In the genomic region with DNA sequence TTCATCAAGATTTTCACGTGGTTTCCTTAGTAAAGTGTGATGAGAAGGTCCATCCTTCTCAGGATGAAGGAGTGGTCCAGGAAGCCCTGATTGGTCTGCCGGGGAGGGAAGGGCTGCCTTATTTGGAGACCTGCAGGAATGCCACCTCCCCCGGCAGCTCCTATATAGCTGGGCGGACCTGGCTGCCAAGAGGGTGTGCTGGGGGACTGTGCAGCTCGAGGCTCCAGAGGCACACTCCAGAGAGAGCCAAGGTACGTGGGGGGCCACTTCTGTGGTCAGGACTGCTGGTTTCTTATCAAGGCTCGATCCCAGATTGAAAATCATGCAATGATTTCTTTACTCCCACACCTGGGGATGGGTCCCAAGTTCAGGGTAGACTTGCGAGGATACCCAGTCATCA, we compare ENCODE assay signal across 14 cellular contexts. TPM values are rescaled to one million over a fixed set of nuclear protein-coding genes. Genes with fewer than 3 reads are reported as not detected.
A peak's percentile ranks its signal among the peaks of the same experiment; 100 is the strongest.
DNase-seq lines count a peak whose midpoint lies in the region; TF ChIP-seq lines count a peak whose summit lies in the region.
"Had no signal": no experiment of that assay in that cellular context is flagged by ENCODE, and none has a peak within 500 bp of the region (broad histone marks: within the 10 kb centered on the region; RNA-seq: fewer than 3 reads in every experiment).

A gene with protein sequence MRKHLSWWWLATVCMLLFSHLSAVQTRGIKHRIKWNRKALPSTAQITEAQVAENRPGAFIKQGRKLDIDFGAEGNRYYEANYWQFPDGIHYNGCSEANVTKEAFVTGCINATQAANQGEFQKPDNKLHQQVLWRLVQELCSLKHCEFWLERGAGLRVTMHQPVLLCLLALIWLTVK (plus strand): TSS at position 191 of the 400 bp plus-strand sequence. CDS start 2,643 bp downstream, outside the sequence.

- CTCF ChIA-PET in activated CD4-positive, alpha-beta memory T cell treated with anti-CD3 and anti-CD28 coated beads, Interleukin-2, amount 10 ng/mL, durations not matched to agents 7 days and 5 days (lab: Charles Lee): interaction anchor here (0.6 to 5.1 kb wide), 3 partner anchors 108 to 117 kb away, joined by 3 to 50 read pairs (median 21); no protein-coding TSS in a partner anchor

- POLR2A ChIA-PET in activated CD4-positive, alpha-beta memory T cell treated with anti-CD3 and anti-CD28 coated beads, Interleukin-2, amount 10 ng/mL, durations not matched to agents 7 days and 5 days (lab: Charles Lee): no interaction called here

- H3K79me2 ChIP-seq in Karpas-422 (ENCODE audit: low read length) (no peaks in the 10 kb centered on the region), osteoblast (ENCODE audit: insufficient read depth, low read length) (no peaks in the 10 kb centered on the region)

- H3K27me3 Mint-ChIP-seq in CD14-positive monocyte (ENCODE audit: low read depth in 3 of 3) (peaks cover 0 to 5% (median 2%) of the 10 kb centered on the region in 3 donors), endodermal cell (ENCODE audit: insufficient read depth) (no peaks in the 10 kb centered on the region)
- H3K27me3 Mint-ChIP-seq in activated CD4-positive, alpha-beta memory T cell treated with anti-CD3 and anti-CD28 coated beads, Interleukin-2, amount 10 ng/mL, durations not matched to agents 7 days and 5 days: no peaks in the 10 kb centered on the region

- H2AFZ ChIP-seq in Karpas-422 (ENCODE audit: low read length) (peak within 1 kb of the TSS; percentile 92), osteoblast (ENCODE audit: low read length) (peak within 1 kb of the TSS; percentile 25)

- H3K9ac ChIP-seq in Karpas-422 (ENCODE audit: low read length): peak within 1 kb of the TSS; percentile 50
- H3K9ac ChIP-seq in endodermal cell (ENCODE audit: extremely low read depth, low read length, poor library complexity, severe bottlenecking): peak within 1 kb of the TSS; percentile 70

- no peaks in the 10 kb centered on the region for H3K27me3 ChIP-seq in Karpas-422 (ENCODE audit: low read length)
- H3K27me3 ChIP-seq in endodermal cell (ENCODE audit: control insufficient read depth, insufficient read depth, low read length, poor library complexity, severe bottlenecking): no peaks in the 10 kb centered on the region
- H3K27me3 ChIP-seq in osteoblast (ENCODE audit: insufficient read depth, low read length): peaks cover 15% of the 10 kb centered on the region

- H3K36me3 ChIP-seq in Karpas-422 (ENCODE audit: insufficient read depth, low read length) (no peaks in the 10 kb centered on the region), endodermal cell (ENCODE audit: control insufficient read depth, insufficient read depth, low read length) (no peaks in the 10 kb centered on the region), osteoblast (ENCODE audit: insufficient read depth, low read length) (no peaks in the 10 kb centered on the region)
- H3K36me3 ChIP-seq: SJCRH30 had no signal

- H3K4me2 ChIP-seq in Karpas-422 (ENCODE audit: low read depth, low read length, poor library complexity, severe bottlenecking) (peak within 1 kb of the TSS; percentile 80), osteoblast (ENCODE audit: insufficient read depth, low read length) (peak within 1 kb of the TSS; percentile 56)

- H3K4me3 ChIP-seq in Karpas-422 (ENCODE audit: low read length) (peak within 1 kb of the TSS; percentile 53), endodermal cell (ENCODE audit: low read length) (peak within 1 kb of the TSS; percentile 61), osteoblast (ENCODE audit: insufficient read depth, low read length) (no peak within 1 kb of the TSS)
- H3K4me3 ChIP-seq: SJCRH30 had no signal

- no peaks in the 10 kb centered on the region for H3K36me3 Mint-ChIP-seq in CD14-positive monocyte
- no peaks in the 10 kb centered on the region for H3K36me3 Mint-ChIP-seq in endodermal cell (ENCODE audit: low read depth)
- no peaks in the 10 kb centered on the region for H3K36me3 Mint-ChIP-seq in activated CD4-positive, alpha-beta memory T cell treated with anti-CD3 and anti-CD28 coated beads, Interleukin-2, amount 10 ng/mL, durations not matched to agents 7 days and 5 days (ENCODE audit: low read depth)

- H3K27ac ChIP-seq in Karpas-422 (ENCODE audit: low read length): no peak within 1 kb of the TSS
- H3K27ac ChIP-seq in endodermal cell (ENCODE audit: low read depth, low read length): no peak within 1 kb of the TSS
- H3K27ac ChIP-seq in osteoblast (ENCODE audit: low read depth, low read length): no peak within 1 kb of the TSS
- H3K27ac ChIP-seq: SJCRH30, VCaP had no signal

- H3K9me3 Mint-ChIP-seq in CD14-positive monocyte (peaks cover 0 to 4% (median 0%) of the 10 kb centered on the region in 7 donors), endodermal cell (peaks cover 1% of the 10 kb centered on the region)
- no peaks in the 10 kb centered on the region for H3K9me3 Mint-ChIP-seq in activated CD4-positive, alpha-beta memory T cell treated with anti-CD3 and anti-CD28 coated beads, Interleukin-2, amount 10 ng/mL, durations not matched to agents 7 days and 5 days
- H3K9me3 Mint-ChIP-seq: nephron had no signal

- intact Hi-C loops in CD14-positive monocyte (cut with micrococcal nuclease): loop anchor here (2.0 to 5.0 kb wide), 4 partner anchors 33 to 115 kb away; no protein-coding TSS in a partner anchor

- no peak for TF ChIP-seq CTCF in CD14-positive monocyte (IDR thresholded peaks at IDR 0.05)
- TF ChIP-seq CTCF in endodermal cell (conservative IDR thresholded peaks at IDR 0.05): no peak
- no peak for TF ChIP-seq CTCF in osteoblast (IDR thresholded peaks at IDR 0.05; ENCODE audit: extremely low read depth, low read depth, low read length)
- TF ChIP-seq CTCF in GM20000 (IDR thresholded peaks at IDR 0.05; ENCODE audit: extremely low read depth, missing control alignments): no peak

- peaks cover 25% of the 10 kb centered on the region for H3K4me1 ChIP-seq in Karpas-422 (ENCODE audit: low read length)
- peaks cover 11% of the 10 kb centered on the region for H3K4me1 ChIP-seq in endodermal cell (ENCODE audit: control insufficient read depth, insufficient read depth, low read length)
- no peaks in the 10 kb centered on the region for H3K4me1 ChIP-seq in osteoblast (ENCODE audit: insufficient read depth, low read length)

- H4K20me1 ChIP-seq in Karpas-422 (ENCODE audit: insufficient read depth, low read depth, low read length) (no peaks in the 10 kb centered on the region), osteoblast (ENCODE audit: insufficient read depth, low read length) (no peaks in the 10 kb centered on the region)

- H3K4me3 Mint-ChIP-seq in CD14-positive monocyte (peak within 1 kb of the TSS; percentile 49 to 61), endodermal cell (no peak within 1 kb of the TSS)
- no peak within 1 kb of the TSS for H3K4me3 Mint-ChIP-seq in activated CD4-positive, alpha-beta memory T cell treated with anti-CD3 and anti-CD28 coated beads, Interleukin-2, amount 10 ng/mL, durations not matched to agents 7 days and 5 days

- H3K27ac Mint-ChIP-seq in CD14-positive monocyte (peak within 1 kb of the TSS in 5 of 7 donors; percentile 76 to 97 (median 83)), endodermal cell (peak within 1 kb of the TSS; percentile 91)
- H3K27ac Mint-ChIP-seq in activated CD4-positive, alpha-beta memory T cell treated with anti-CD3 and anti-CD28 coated beads, Interleukin-2, amount 10 ng/mL, durations not matched to agents 7 days and 5 days: no peak within 1 kb of the TSS

- H3K9me3 ChIP-seq in Karpas-422 (ENCODE audit: low read length) (no peaks in the 10 kb centered on the region), endodermal cell (ENCODE audit: control insufficient read depth, low read length) (no peaks in the 10 kb centered on the region), osteoblast (ENCODE audit: low read depth, low read length) (peaks cover 3% of the 10 kb centered on the region)
- H3K9me3 ChIP-seq: SJCRH30 had no signal

- DNase-seq in CD14-positive monocyte (ENCODE audit: low spot score): no peak
- no peak for DNase-seq in Karpas-422
- no peak for DNase-seq in endodermal cell
- no peak for DNase-seq in osteoblast (ENCODE audit: insufficient read length, low spot score, missing footprints)
- DNase-seq in GM20000 (ENCODE audit: low spot score): no peak
- no peak for DNase-seq in stimulated activated CD4-positive, alpha-beta T cell treated with anti-CD3 and anti-CD28 coated beads, Interleukin-2, amount 100 ng/mL, for 48 hours
- DNase-seq in NCI-H748 (lab: John Stamatoyannopoulos, UW; ENCODE audit: unreplicated experiment): no peak
- no peak for DNase-seq in activated CD4-positive, alpha-beta memory T cell treated with anti-CD3 and anti-CD28 coated beads, Interleukin-2, amount 10 ng/mL, durations not matched to agents 7 days and 5 days
- DNase-seq: kidney; NCI-H1417 treated with DMSO at 0.1 percent for 48 hours; stimulated activated CD8-positive, alpha-beta memory T cell treated with anti-CD3 and anti-CD28 coated beads, Interleukin-4, amount 100 ng/mL, for 48 hours had no signal

- peaks cover 29% of the 10 kb centered on the region for H3K4me1 Mint-ChIP-seq in CD14-positive monocyte
- peaks cover 21% of the 10 kb centered on the region for H3K4me1 Mint-ChIP-seq in endodermal cell
- H3K4me1 Mint-ChIP-seq in activated CD4-positive, alpha-beta memory T cell treated with anti-CD3 and anti-CD28 coated beads, Interleukin-2, amount 10 ng/mL, durations not matched to agents 7 days and 5 days: peaks cover 14% of the 10 kb centered on the region

- H3K9me2 ChIP-seq in Karpas-422 (replicated peaks; ENCODE audit: insufficient read depth, low read length): no peaks in the 10 kb centered on the region

- WGBS in endodermal cell (ENCODE audit: insufficient coverage in 1 of 2, insufficient read length in 1 of 2), 2 experiments: 91 to 94% methylated on average over 2 to 8 of the region's 8 CpGs

RNA-seq across cellular contexts. Expression of the gene that starts here (rescaled TPM):
- not detected for polyA plus RNA-seq in CD14-positive monocyte
- total RNA-seq in Karpas-422 (2014; rRNA removed; shearing (Covaris generic); ENCODE audit: low replicate concordance): not detected in 2 replicates
- total RNA-seq in endodermal cell (under 1 TPM; 0.24 to 0.88 TPM), osteoblast (not detected in 2 replicates)
- polyA plus RNA-seq in endodermal cell (2013, experiment 1 of 2): 0.32 TPM
- 0.21 TPM for polyA plus RNA-seq in endodermal cell (2013, experiment 2 of 2)
- not detected for total RNA-seq in activated CD4-positive, alpha-beta memory T cell treated with anti-CD3 and anti-CD28 coated beads, Interleukin-2, amount 10 ng/mL, durations not matched to agents 7 days and 5 days
- total RNA-seq: kidney, SJCRH30 had no signal

Comparison
In these comparisons a context has a peak if more than half of its experiments do, and no peak if none do; other contexts are left out.
1. H3K4me3 Mint-ChIP-seq: peak in CD14-positive monocyte (2 of 2); none in endodermal cell (single experiment) and activated CD4-positive, alpha-beta memory T cell treated with anti-CD3 and anti-CD28 coated beads, Interleukin-2, amount 10 ng/mL, durations not matched to agents 7 days and 5 days (single experiment).